In genomic region chr9:114364528-114365041, GRCh38 we compare ENCODE assay signal across 9 cellular contexts. TPM values are rescaled to one million over a fixed set of nuclear protein-coding genes. Genes with fewer than 3 reads are reported as not detected.
DNase-seq lines count a peak whose midpoint lies in the region; ATAC-seq and TF ChIP-seq lines count a peak whose summit lies in the region.
"Had no signal": no experiment of that assay in that cellular context is flagged by ENCODE, and none has a peak within 500 bp of the region (broad histone marks: within the 10 kb centered on the region; RNA-seq: fewer than 3 reads in every experiment).

No MANE protein-coding gene starts in this region.

- H3K9ac ChIP-seq in mucosa of rectum (ENCODE audit: low read depth in 1 of 2, low read length in 2 of 2): no peak overlapping the region

- H3K4me3 ChIP-seq in CD8-positive, alpha-beta T cell (ENCODE audit: low read depth, low read length): no peak overlapping the region
- no peak overlapping the region for H3K4me3 ChIP-seq in mucosa of rectum (ENCODE audit: low read length in 2 of 2)

- POLR2A ChIA-PET in CD8-positive, alpha-beta T cell (lab: Charles Lee): interaction anchor here (1.2 to 16.8 kb wide), 7 partner anchors 9 to 24 kb away, joined by 3 to 535 read pairs (median 7); partner anchors contain the start of gene AKNA

- peak overlapping the region; percentile 93 for H3K27ac Mint-ChIP-seq in CD8-positive, alpha-beta T cell
- peak overlapping the region; percentile 93 for H3K27ac Mint-ChIP-seq in activated naive CD8-positive, alpha-beta T cell treated with anti-CD3 and anti-CD28 coated beads, Interleukin-2, amount 50 U/mL, for 24 hours

- peaks cover 87% of the 10 kb centered on the region for H3K4me1 Mint-ChIP-seq in CD8-positive, alpha-beta T cell (ENCODE audit: low read depth)
- peaks cover 83% of the 10 kb centered on the region for H3K4me1 Mint-ChIP-seq in activated naive CD8-positive, alpha-beta T cell treated with anti-CD3 and anti-CD28 coated beads, Interleukin-2, amount 50 U/mL, for 24 hours

- H3K4me1 ChIP-seq in CD8-positive, alpha-beta T cell (ENCODE audit: insufficient read depth, low read length): peaks cover 87% of the 10 kb centered on the region
- H3K4me1 ChIP-seq in mucosa of rectum (ENCODE audit: control insufficient read depth in 2 of 2, insufficient read depth in 2 of 2, low read length in 2 of 2): peaks cover 17 to 19% of the 10 kb centered on the region in 2 donors

- H3K9me3 Mint-ChIP-seq in CD8-positive, alpha-beta T cell: no peaks in the 10 kb centered on the region
- H3K9me3 Mint-ChIP-seq in activated naive CD8-positive, alpha-beta T cell treated with anti-CD3 and anti-CD28 coated beads, Interleukin-2, amount 50 U/mL, for 24 hours: peaks cover 1% of the 10 kb centered on the region

- no peak for ATAC-seq in CD8-positive, alpha-beta T cell
- ATAC-seq in activated naive CD8-positive, alpha-beta T cell treated with anti-CD3 and anti-CD28 coated beads, Interleukin-2, amount 50 U/mL, for 24 hours: no peak

- peak overlapping the region; percentile 15 for H3K4me3 Mint-ChIP-seq in CD8-positive, alpha-beta T cell
- peak overlapping the region; percentile 55 for H3K4me3 Mint-ChIP-seq in activated naive CD8-positive, alpha-beta T cell treated with anti-CD3 and anti-CD28 coated beads, Interleukin-2, amount 50 U/mL, for 24 hours

- peak overlapping the region; percentile 30 for H3K27ac ChIP-seq in CD8-positive, alpha-beta T cell (ENCODE audit: low read depth, low read length)
- H3K27ac ChIP-seq in mucosa of rectum (ENCODE audit: low read depth in 2 of 2, low read length in 2 of 2) (peak overlapping the region; percentile 28 to 29), caudate nucleus (ENCODE audit: low read depth, low read length) (no peak overlapping the region)

- CTCF ChIA-PET in CD8-positive, alpha-beta T cell (lab: Charles Lee): interaction anchor here (0.7 to 5.6 kb wide), 8 partner anchors 8 to 42 kb away, joined by 3 to 23 read pairs (median 3); partner anchors contain the start of gene AKNA

- intact Hi-C loops in CD8-positive, alpha-beta T cell (cut with DNase I, micrococcal nuclease): no loop called here

- no peak for TF ChIP-seq CTCF in CD8-positive, alpha-beta T cell (IDR thresholded peaks at IDR 0.05)

- H3K36me3 Mint-ChIP-seq in CD8-positive, alpha-beta T cell: peaks cover 94% of the 10 kb centered on the region
- peaks cover 87% of the 10 kb centered on the region for H3K36me3 Mint-ChIP-seq in activated naive CD8-positive, alpha-beta T cell treated with anti-CD3 and anti-CD28 coated beads, Interleukin-2, amount 50 U/mL, for 24 hours (ENCODE audit: low read depth)

- H3K9me3 ChIP-seq in CD8-positive, alpha-beta T cell (ENCODE audit: low read length): no peaks in the 10 kb centered on the region
- H3K9me3 ChIP-seq in mucosa of rectum (ENCODE audit: control insufficient read depth in 2 of 2, low read length in 2 of 2): no peaks in the 10 kb centered on the region

- H3K36me3 ChIP-seq in CD8-positive, alpha-beta T cell (ENCODE audit: insufficient read depth, low read length): peaks cover 76% of the 10 kb centered on the region
- peaks cover 74 to 77% of the 10 kb centered on the region in 2 donors for H3K36me3 ChIP-seq in mucosa of rectum (ENCODE audit: control insufficient read depth in 2 of 2, insufficient read depth in 2 of 2, low read length in 2 of 2)

- H3K27me3 Mint-ChIP-seq in CD8-positive, alpha-beta T cell (ENCODE audit: low read depth): no peaks in the 10 kb centered on the region
- no peaks in the 10 kb centered on the region for H3K27me3 Mint-ChIP-seq in activated naive CD8-positive, alpha-beta T cell treated with anti-CD3 and anti-CD28 coated beads, Interleukin-2, amount 50 U/mL, for 24 hours

- no peak for DNase-seq in CD8-positive, alpha-beta T cell
- DNase-seq in M059J (ENCODE audit: low read depth): peak; percentile 94
- no peak for DNase-seq in activated naive CD8-positive, alpha-beta T cell treated with anti-CD3 and anti-CD28 coated beads, Interleukin-2, amount 50 U/mL, for 24 hours
- DNase-seq in occipital lobe (lab: John Stamatoyannopoulos, UW): no peak
- no peak for DNase-seq in NCI-H1694 (lab: John Stamatoyannopoulos, UW)
- no peak for DNase-seq in amniotic stem cell (lab: John Stamatoyannopoulos, UW)
- DNase-seq in caudate nucleus (lab: John Stamatoyannopoulos, UW): no peak

- no peaks in the 10 kb centered on the region for H3K27me3 ChIP-seq in CD8-positive, alpha-beta T cell (ENCODE audit: insufficient read depth, low read length)
- H3K27me3 ChIP-seq in mucosa of rectum (ENCODE audit: control insufficient read depth in 2 of 2, insufficient read depth in 2 of 2, low read length in 2 of 2): no peaks in the 10 kb centered on the region

RNA-seq across cellular contexts. Expression of gene AKNA, which starts 23.2 kb away (rescaled TPM):
- 100 to 1,000 TPM; 249 to 269 TPM for total RNA-seq in CD8-positive, alpha-beta T cell
- total RNA-seq in M059J (2014; rRNA removed; shearing (Covaris generic)): 1.6 and 3.2 TPM in 2 replicates
- 3.3 TPM for total RNA-seq in occipital lobe

RNA-seq across cellular contexts. Expression of gene ORM2, which starts 34.9 kb away (rescaled TPM):
- total RNA-seq in CD8-positive, alpha-beta T cell: not detected
- total RNA-seq in M059J (2014; rRNA removed; shearing (Covaris generic)): not detected in 2 replicates
- not detected for total RNA-seq in occipital lobe
- total RNA-seq: T-helper 2 cell treated with Interferon-gamma antibody and Interleukin-4, amounts not matched to agents 100 ng/mL and 5 ng/mL, for 36 hours had no signal

RNA-seq across cellular contexts. Expression of gene ORM1, which starts 41.7 kb away (rescaled TPM):
- not detected for total RNA-seq in CD8-positive, alpha-beta T cell
- 0.57 TPM in 1 of 2 replicates, not detected in the other for total RNA-seq in M059J (2014; rRNA removed; shearing (Covaris generic))
- not detected for total RNA-seq in occipital lobe
- total RNA-seq: T-helper 2 cell treated with Interferon-gamma antibody and Interleukin-4, amounts not matched to agents 100 ng/mL and 5 ng/mL, for 36 hours had no signal

Comparison
In these comparisons a context has a peak if more than half of its experiments do, and no peak if none do; other contexts are left out.
1. RNA of gene AKNA, which starts 23.2 kb away (total RNA-seq): 249 to 269 TPM in CD8-positive, alpha-beta T cell; 3.3 TPM in occipital lobe (single experiment) and 1.6 to 3.2 TPM in M059J; every median in the first group is over 10 times any median in the second.